Comparison of ENCODE assay signal across 26 cellular contexts in genomic region chr10:117946525-117947070, GRCh38.
DNase-seq lines count a peak whose midpoint lies in the region; ATAC-seq and TF ChIP-seq lines count a peak whose summit lies in the region.
"Had no signal": no experiment of that assay in that cellular context is flagged by ENCODE, and none has a peak within 500 bp of the region (broad histone marks: within the 10 kb centered on the region; RNA-seq: fewer than 3 reads in every experiment).

No MANE protein-coding gene starts in this region.

- peak; percentile 61 for DNase-seq in AG08395 (ENCODE audit: low spot score)
- peak; percentile 22 for DNase-seq in GM04504 (ENCODE audit: low read depth)
- peak; percentile 72 for DNase-seq in MV-4-11 (lab: John Stamatoyannopoulos, UW)
- peak; percentile 39 for DNase-seq in epithelial cell of proximal tubule (ENCODE audit: low read depth)
- no peak for DNase-seq in H9
- no peak for DNase-seq in activated CD4-positive, alpha-beta T cell treated with anti-CD3 and anti-CD28 coated beads for 1 hour
- DNase-seq: activated CD8-positive, alpha-beta T cell treated with anti-CD3 and anti-CD28 coated beads for 36 hours; activated T-cell treated with anti-CD3 and anti-CD28 coated beads, Interleukin-2, amount 50 U/mL, for 4 hours; brain microvascular endothelial cell; CD8-positive, alpha-beta T cell; left ventricle myocardium superior; NCI-H1048; NCI-H2107; NCI-H524 treated with DMSO at 0.1 percent for 48 hours; occipital lobe; SJCRH30; T-helper 2 cell; upper lobe of left lung had no signal

- H3K9me3 Mint-ChIP-seq in H9: no peaks in the 10 kb centered on the region
- H3K9me3 Mint-ChIP-seq: activated CD8-positive, alpha-beta T cell treated with anti-CD3 and anti-CD28 coated beads for 36 hours; activated naive CD4-positive, alpha-beta T cell treated with anti-CD3 and anti-CD28 coated beads, Interleukin-2, amount 50 U/mL, for 24 hours; activated T-cell treated with anti-CD3 and anti-CD28 coated beads, Interleukin-2, amount 50 U/mL, for 4 hours; CD8-positive, alpha-beta T cell; dendritic cell treated with granulocyte-macrophage colony-stimulating factor and Interleukin-4, amounts not matched to agents 40 ng/mL and 50 ng/mL, for 4 days; stimulated activated naive CD8-positive, alpha-beta T cell treated with anti-CD3 and anti-CD28 coated beads, Interleukin-15, Interleukin-2, amounts not matched to agents 100 ng/mL and 50 ng/mL, for 24 hours; WTC11 had no signal

- H3K79me2 ChIP-seq in H9 (ENCODE audit: insufficient read depth, low read length): no peaks in the 10 kb centered on the region

- H3K4ac ChIP-seq in H9 (ENCODE audit: low read depth, low read length): no peak overlapping the region

- no peaks in the 10 kb centered on the region for H3K4me1 ChIP-seq in H9 (ENCODE audit: insufficient read depth, low read length)
- H3K4me1 ChIP-seq: right atrium auricular region, SJCRH30, upper lobe of left lung had no signal

- H2BK20ac ChIP-seq in H9 (ENCODE audit: low read depth, low read length, poor library complexity, severe bottlenecking): no peak overlapping the region

- H3K27ac Mint-ChIP-seq in H9: no peak overlapping the region
- H3K27ac Mint-ChIP-seq: activated CD8-positive, alpha-beta T cell treated with anti-CD3 and anti-CD28 coated beads for 36 hours; activated naive CD4-positive, alpha-beta T cell treated with anti-CD3 and anti-CD28 coated beads, Interleukin-2, amount 50 U/mL, for 24 hours; CD8-positive, alpha-beta T cell; dendritic cell treated with granulocyte-macrophage colony-stimulating factor and Interleukin-4, amounts not matched to agents 40 ng/mL and 50 ng/mL, for 4 days; stimulated activated naive CD8-positive, alpha-beta T cell treated with anti-CD3 and anti-CD28 coated beads, Interleukin-15, Interleukin-2, amounts not matched to agents 100 ng/mL and 50 ng/mL, for 24 hours; WTC11 had no signal

- no peak for ATAC-seq in HG03045 (IDR thresholded peaks at IDR 0.05; ENCODE audit: unreplicated experiment)
- no peak for ATAC-seq in GM19455 (IDR thresholded peaks at IDR 0.05; ENCODE audit: unreplicated experiment)
- ATAC-seq: activated CD8-positive, alpha-beta T cell treated with anti-CD3 and anti-CD28 coated beads for 36 hours; activated T-cell treated with anti-CD3 and anti-CD28 coated beads, Interleukin-2, amount 50 U/mL, for 4 hours; CD8-positive, alpha-beta T cell; left ventricle myocardium superior; WTC11 had no signal

- H3K4me2 ChIP-seq in H9 (ENCODE audit: insufficient read depth, insufficient read length, low read length): no peak overlapping the region

- no peak overlapping the region for H2AFZ ChIP-seq in H9 (ENCODE audit: low read length)

- H3K56ac ChIP-seq in H9 (ENCODE audit: insufficient read length, low read depth, low read length): no peak overlapping the region

- H3K27me3 Mint-ChIP-seq in H9 (ENCODE audit: low read depth): peaks cover 6% of the 10 kb centered on the region
- H3K27me3 Mint-ChIP-seq: dendritic cell treated with granulocyte-macrophage colony-stimulating factor and Interleukin-4, amounts not matched to agents 40 ng/mL and 50 ng/mL, for 4 days had no signal

- TF ChIP-seq CTCF in epithelial cell of proximal tubule (conservative IDR thresholded peaks at IDR 0.05; ENCODE audit: low read depth, low read length) (no peak), H9 (conservative IDR thresholded peaks at IDR 0.05) (no peak)

- no peaks in the 10 kb centered on the region; a peak in 1 of 7 replicates for H3K36me3 Mint-ChIP-seq in H9 (ENCODE audit: insufficient read depth in 1 of 3, low read depth in 3 of 3)
- H3K36me3 Mint-ChIP-seq: activated naive CD4-positive, alpha-beta T cell treated with anti-CD3 and anti-CD28 coated beads, Interleukin-2, amount 50 U/mL, for 24 hours; CD8-positive, alpha-beta T cell; WTC11 had no signal

- no peak overlapping the region for H2BK12ac ChIP-seq in H9 (ENCODE audit: insufficient read length, low read depth, low read length)

- H2BK5ac ChIP-seq in H9 (ENCODE audit: insufficient read length, low read length): no peak overlapping the region

- peaks cover 2% of the 10 kb centered on the region in 2 experiments; a peak in 2 of 4 replicates for H3K4me1 Mint-ChIP-seq in H9
- H3K4me1 Mint-ChIP-seq: activated naive CD4-positive, alpha-beta T cell treated with anti-CD3 and anti-CD28 coated beads, Interleukin-2, amount 50 U/mL, for 24 hours had no signal

- no peak overlapping the region for H3K14ac ChIP-seq in H9 (ENCODE audit: insufficient read depth, low read length)

- H3K9ac ChIP-seq in H9 (ENCODE audit: extremely low read depth, insufficient read length, low read length): no peak overlapping the region

- no peaks in the 10 kb centered on the region for H4K20me1 ChIP-seq in H9 (ENCODE audit: control insufficient read depth, insufficient read depth, insufficient read length)

- no peak overlapping the region for H3K4me3 ChIP-seq in epithelial cell of proximal tubule (ENCODE audit: low read depth, low read length)
- H3K4me3 ChIP-seq: right atrium auricular region, SJCRH30, upper lobe of left lung had no signal

- no peaks in the 10 kb centered on the region for H3K27me3 ChIP-seq in H9 (ENCODE audit: insufficient read depth, low read length)
- H3K27me3 ChIP-seq: brain microvascular endothelial cell, right atrium auricular region, SJCRH30, upper lobe of left lung had no signal

- H2BK120ac ChIP-seq in H9 (ENCODE audit: low read depth, low read length, poor library complexity, severe bottlenecking): no peak overlapping the region

- H4K8ac ChIP-seq in H9 (replicated peaks; ENCODE audit: insufficient read length, low read depth, low read length): no peak overlapping the region

- H3K23ac ChIP-seq in H9 (ENCODE audit: insufficient read length, low read depth, low read length): no peak overlapping the region

- H3K4me3 Mint-ChIP-seq in H9: no peak overlapping the region
- H3K4me3 Mint-ChIP-seq: activated CD8-positive, alpha-beta T cell treated with anti-CD3 and anti-CD28 coated beads for 36 hours; activated naive CD4-positive, alpha-beta T cell treated with anti-CD3 and anti-CD28 coated beads, Interleukin-2, amount 50 U/mL, for 24 hours; activated T-cell treated with anti-CD3 and anti-CD28 coated beads, Interleukin-2, amount 50 U/mL, for 4 hours; CD8-positive, alpha-beta T cell; dendritic cell treated with granulocyte-macrophage colony-stimulating factor and Interleukin-4, amounts not matched to agents 40 ng/mL and 50 ng/mL, for 4 days; stimulated activated naive CD8-positive, alpha-beta T cell treated with anti-CD3 and anti-CD28 coated beads, Interleukin-15, Interleukin-2, amounts not matched to agents 100 ng/mL and 50 ng/mL, for 24 hours; WTC11 had no signal

- no peaks in the 10 kb centered on the region for H3K79me1 ChIP-seq in H9 (ENCODE audit: insufficient read depth, low read depth, low read length, poor library complexity, severe bottlenecking)

- no CpG with 5 or more reads among the region's 8 CpGs for WGBS in H9 (ENCODE audit: extremely low coverage, insufficient read length, low lambda C conversion rate)

- no peaks in the 10 kb centered on the region for H3K9me3 ChIP-seq in H9 (ENCODE audit: control insufficient read depth, low read depth, low read length)
- H3K9me3 ChIP-seq: right atrium auricular region, SJCRH30, upper lobe of left lung had no signal

- H4K5ac ChIP-seq in H9 (ENCODE audit: insufficient read length, low read depth, low read length): no peak overlapping the region

- no peak overlapping the region for H2BK15ac ChIP-seq in H9 (ENCODE audit: low read depth, low read length)

- H3K27ac ChIP-seq in H9 (ENCODE audit: insufficient read length, low read depth, low read length): no peak overlapping the region
- H3K27ac ChIP-seq: brain microvascular endothelial cell, epithelial cell of prostate, right atrium auricular region, SJCRH30, upper lobe of left lung had no signal

- H3K23me2 ChIP-seq in H9 (ENCODE audit: insufficient read length, low read depth, low read length, poor library complexity, severe bottlenecking): no peaks in the 10 kb centered on the region

- H3T11ph ChIP-seq in H9 (ENCODE audit: low read length): no peak overlapping the region

- no peak overlapping the region for H4K91ac ChIP-seq in H9 (ENCODE audit: insufficient read length, low read depth, low read length)

- H3K18ac ChIP-seq in H9 (ENCODE audit: insufficient read length, low read depth, low read length): no peak overlapping the region

- no peak overlapping the region for H2AK5ac ChIP-seq in H9 (ENCODE audit: insufficient read length, low read length)

Comparison
In these comparisons a context has a peak if more than half of its experiments do, and no peak if none do; other contexts are left out.
1. DNase-seq: peak in AG08395 (single experiment), GM04504 (single experiment), MV-4-11 (single experiment) and epithelial cell of proximal tubule (single experiment); none in H9 (single experiment) and activated CD4-positive, alpha-beta T cell treated with anti-CD3 and anti-CD28 coated beads for 1 hour (single experiment).